8 cellular contexts compared by ENCODE assay signal in genomic region chr22:36455571-36456458, GRCh38. TPM values are rescaled to one million over a fixed set of nuclear protein-coding genes. Genes with fewer than 3 reads are reported as not detected.
DNase-seq lines count a peak whose midpoint lies in the region; ATAC-seq, FAIRE-seq and TF ChIP-seq lines count a peak whose summit lies in the region.

No MANE protein-coding gene starts in this region.

- peak overlapping the region; percentile 68 for H3K4ac ChIP-seq in trophoblast cell (ENCODE audit: low read depth, low read length)

- ATAC-seq in DND-41 (ENCODE audit: insufficient read depth, low read depth) (no peak), HG02840 (IDR thresholded peaks at IDR 0.05; ENCODE audit: low FRiP score, unreplicated experiment) (no peak)

- peak overlapping the region; percentile 90 for H3K4me2 ChIP-seq in DND-41 (ENCODE audit: insufficient read depth, low read length)
- H3K4me2 ChIP-seq in OCI-LY1 (ENCODE audit: low read length): peak overlapping the region; percentile 70
- H3K4me2 ChIP-seq in trophoblast cell (ENCODE audit: low read length): peak overlapping the region; percentile 95

- H3K27me3 ChIP-seq in DND-41 (ENCODE audit: insufficient read depth, low read length, poor library complexity) (no peaks in the 10 kb centered on the region), OCI-LY1 (ENCODE audit: insufficient read depth, low read length) (no peaks in the 10 kb centered on the region), trophoblast cell (ENCODE audit: insufficient read depth, low read length) (no peaks in the 10 kb centered on the region)

- H4K91ac ChIP-seq in trophoblast cell (ENCODE audit: low read depth, low read length): peak overlapping the region; percentile 91

- FAIRE-seq in urothelium cell line (lab: Jason Lieb, UNC): no peak

- H2BK12ac ChIP-seq in trophoblast cell (ENCODE audit: low read length): peak overlapping the region; percentile 91

- WGBS in trophoblast cell (ENCODE audit: extremely low coverage, insufficient coverage, insufficient read length): no CpG with 5 or more reads among the region's 21 CpGs

- peak overlapping the region; percentile 75 for H2BK5ac ChIP-seq in trophoblast cell (ENCODE audit: low read depth, low read length, poor library complexity)

- H3K79me2 ChIP-seq in DND-41 (ENCODE audit: insufficient read depth, low read length) (no peaks in the 10 kb centered on the region), OCI-LY1 (ENCODE audit: insufficient read depth, low read length) (no peaks in the 10 kb centered on the region), trophoblast cell (ENCODE audit: control insufficient read depth, insufficient read depth, low read length, poor library complexity) (peaks cover 5% of the 10 kb centered on the region)

- H4K12ac ChIP-seq in trophoblast cell (ENCODE audit: low read depth, low read length): peak overlapping the region; percentile 72

- no peak for TF ChIP-seq CTCF in DND-41 (IDR thresholded peaks at IDR 0.05; ENCODE audit: borderline replicate concordance, extremely low read depth, low read length, poor library complexity, severe bottlenecking)
- TF ChIP-seq CTCF in OCI-LY1 (IDR thresholded peaks at IDR 0.05; ENCODE audit: low read length): no peak
- no peak for TF ChIP-seq CTCF in epithelial cell of proximal tubule (conservative IDR thresholded peaks at IDR 0.05; ENCODE audit: low read depth, low read length)

- H3F3A ChIP-seq in OCI-LY1 (ENCODE audit: insufficient read depth, low read length): peaks cover 8% of the 10 kb centered on the region

- H2BK120ac ChIP-seq in trophoblast cell (ENCODE audit: insufficient read depth, low read length, poor library complexity): peak overlapping the region; percentile 81

- H3K9ac ChIP-seq in DND-41 (ENCODE audit: low read depth, low read length) (peak overlapping the region; percentile 68), OCI-LY1 (ENCODE audit: low read length) (peak overlapping the region; percentile 65), trophoblast cell (ENCODE audit: low read length) (peak overlapping the region; percentile 44)

- H3K79me1 ChIP-seq in trophoblast cell (ENCODE audit: low read length): peaks cover 19% of the 10 kb centered on the region

- peak overlapping the region; percentile 75 for H3K18ac ChIP-seq in trophoblast cell (ENCODE audit: low read length)

- H3K23ac ChIP-seq in trophoblast cell (ENCODE audit: low read length): no peak overlapping the region

- H3K9me3 ChIP-seq in DND-41 (ENCODE audit: insufficient read depth, low read length, severe bottlenecking) (no peaks in the 10 kb centered on the region), OCI-LY1 (ENCODE audit: low read length) (no peaks in the 10 kb centered on the region), trophoblast cell (ENCODE audit: insufficient read depth, low read depth, low read length) (no peaks in the 10 kb centered on the region)

- DNase-seq in DND-41 (no peak), epithelial cell of proximal tubule (ENCODE audit: low read depth) (no peak), trophoblast cell (no peak), mucosa of gallbladder (ENCODE audit: low spot score) (no peak), ureter (ENCODE audit: low spot score) (no peak), urothelium cell line (ENCODE audit: low spot score) (no peak)

- H3K27ac ChIP-seq in DND-41 (ENCODE audit: low read length) (peak overlapping the region; percentile 84), OCI-LY1 (ENCODE audit: low read depth, low read length, poor library complexity, severe bottlenecking) (peak overlapping the region; percentile 98), trophoblast cell (ENCODE audit: low read depth, low read length) (peak overlapping the region; percentile 62)

- H3K4me3 ChIP-seq in DND-41 (ENCODE audit: low read depth in 1 of 2, low read length in 2 of 2) (peak overlapping the region in 1 of 2 experiments; percentile 63; a peak in 3 of 4 replicates), OCI-LY1 (ENCODE audit: low read depth, low read length, poor library complexity, severe bottlenecking) (peak overlapping the region; percentile 62), epithelial cell of proximal tubule (ENCODE audit: low read depth, low read length) (peak overlapping the region; percentile 51), trophoblast cell (ENCODE audit: low read depth, low read length) (peak overlapping the region; percentile 47)

- no peaks in the 10 kb centered on the region for H3K9me2 ChIP-seq in OCI-LY1 (ENCODE audit: low read depth, low read length)

- no peaks in the 10 kb centered on the region for H4K20me1 ChIP-seq in DND-41 (ENCODE audit: insufficient read depth, low read length)
- no peaks in the 10 kb centered on the region for H4K20me1 ChIP-seq in OCI-LY1 (ENCODE audit: insufficient read depth, low read length)

- H2AK5ac ChIP-seq in trophoblast cell (ENCODE audit: low read length): peak overlapping the region; percentile 49

- H3K36me3 ChIP-seq in DND-41 (ENCODE audit: insufficient read depth, low read length): no peaks in the 10 kb centered on the region
- no peaks in the 10 kb centered on the region for H3K36me3 ChIP-seq in OCI-LY1 (ENCODE audit: insufficient read depth, low read length)
- no peaks in the 10 kb centered on the region for H3K36me3 ChIP-seq in trophoblast cell (ENCODE audit: control insufficient read depth in 1 of 2, insufficient read depth in 2 of 2, low read length in 2 of 2)

- peaks cover 23% of the 10 kb centered on the region for H3K4me1 ChIP-seq in DND-41 (ENCODE audit: insufficient read depth, low read length)
- peaks cover 51% of the 10 kb centered on the region for H3K4me1 ChIP-seq in OCI-LY1 (ENCODE audit: insufficient read depth, low read length, severe bottlenecking)
- H3K4me1 ChIP-seq in trophoblast cell (ENCODE audit: control insufficient read depth in 1 of 2, insufficient read depth in 2 of 2, low read length in 2 of 2): peaks cover 16 to 26% of the 10 kb centered on the region in 2 experiments

- peak overlapping the region; percentile 79 for H4K8ac ChIP-seq in trophoblast cell (ENCODE audit: low read depth, low read length)

- H3K14ac ChIP-seq in trophoblast cell (ENCODE audit: low read length): peak overlapping the region; percentile 85

- H2AFZ ChIP-seq in DND-41 (ENCODE audit: low read depth, low read length) (peak overlapping the region; percentile 82), OCI-LY1 (ENCODE audit: low read length) (no peak overlapping the region), trophoblast cell (ENCODE audit: insufficient read depth, low read length, poor library complexity) (peak overlapping the region; percentile 77)

RNA-seq across cellular contexts. Expression of gene TXN2, which starts 25.6 kb away (rescaled TPM):
- total RNA-seq in epithelial cell of proximal tubule (72.1 and 76.6 TPM in 2 replicates), mucosa of gallbladder (81.6 TPM), ureter (88.2 TPM)
- 47.7 and 47.8 TPM in 2 replicates for polyA plus RNA-seq in trophoblast cell (2013)

RNA-seq across cellular contexts. Expression of gene FOXRED2, which starts 51.0 kb away (rescaled TPM):
- total RNA-seq in epithelial cell of proximal tubule (3.1 and 7.9 TPM in 2 replicates), mucosa of gallbladder (11.3 TPM), ureter (15.3 TPM)
- 5.0 and 5.1 TPM in 2 replicates for polyA plus RNA-seq in trophoblast cell (2013)
